ENCODE assay signal across 1 cellular context in genomic region chr16:68257906-68258800, GRCh38.
TF ChIP-seq lines count a peak whose summit lies in the region.

No MANE protein-coding gene starts in this region.

TF ChIP-seq in GM23338, 12 proteins besides CTCF, POLR2A, EP300 and RAD21 (continued from another document):
- TF ChIP-seq ZNF462 (CRISPR knock-in tag; IDR thresholded peaks at IDR 0.05), result no peak
- no peak for TF ChIP-seq POLR2AphosphoS5 (IDR thresholded peaks at IDR 0.05; ENCODE audit: low read depth)
- no peak for TF ChIP-seq ZNF331 (CRISPR knock-in tag; IDR thresholded peaks at IDR 0.05; ENCODE audit: low read depth)
- TF ChIP-seq STAT1 (IDR thresholded peaks at IDR 0.05; ENCODE audit: unreplicated experiment), result no peak
- no peak for TF ChIP-seq REST (IDR thresholded peaks at IDR 0.05; ENCODE audit: unreplicated experiment)
- TF ChIP-seq EZH2 (IDR thresholded peaks at IDR 0.05; ENCODE audit: low read depth, unreplicated experiment), result no peak
- no peak for TF ChIP-seq NANOG (IDR thresholded peaks at IDR 0.05; ENCODE audit: borderline replicate concordance)
- no peak for TF ChIP-seq CREB1 (CRISPR knock-in tag; IDR thresholded peaks at IDR 0.05; ENCODE audit: low read depth)
- no peak for TF ChIP-seq ZNF114 (CRISPR knock-in tag; IDR thresholded peaks at IDR 0.05)
